8 cellular contexts compared by ENCODE assay signal in genomic region chr16:31471875-31472558, GRCh38. TPM values are rescaled to one million over a fixed set of nuclear protein-coding genes. Genes with fewer than 3 reads are reported as not detected.
DNase-seq lines count a peak whose midpoint lies in the region; ATAC-seq and TF ChIP-seq lines count a peak whose summit lies in the region.

Gene TGFB1I1, plus strand, starts transcription at chr16:31472152. Its CDS starts 37 bp downstream, at chr16:31472189.

- no peak for TF ChIP-seq CTCF in astrocyte of the cerebellum (IDR thresholded peaks at IDR 0.05; ENCODE audit: low read depth, low read length, missing control alignments)

- H3K27me3 ChIP-seq in BLaER1 treated with 17β-estradiol and CSF1 and Interleukin-3, amounts not matched to agents 10 nM and 100 nM, result no peaks in the 10 kb centered on the region
- H3K27me3 ChIP-seq in HUES64 (ENCODE audit: insufficient read depth, low read length) (peaks cover 47% of the 10 kb centered on the region), right cardiac atrium (ENCODE audit: control insufficient read depth, insufficient read depth) (no peaks in the 10 kb centered on the region)

- WGBS in HUES64, result under 1% methylated on average over 47 of the region's 59 CpGs
- WGBS in right cardiac atrium, result under 1% methylated on average over 59 of the region's 59 CpGs

- H3K4me1 ChIP-seq in BLaER1 treated with 17β-estradiol and CSF1 and Interleukin-3, amounts not matched to agents 10 nM and 100 nM, result peaks cover 58 to 81% (median 76%) of the 10 kb centered on the region in 10 experiments
- H3K4me1 ChIP-seq in HUES64 (ENCODE audit: insufficient read depth, low read length) (0 out of 2 replicates have a peak, but pooled peaks cover 3% of the 10 kb centered on the region), right cardiac atrium (ENCODE audit: control insufficient read depth, insufficient read depth, low read length) (peaks cover 5% of the 10 kb centered on the region)

- ATAC-seq in right cardiac atrium (peak; percentile 74 to 81), HG03565 (IDR thresholded peaks at IDR 0.05; ENCODE audit: unreplicated experiment) (no peak), HG03469 (IDR thresholded peaks at IDR 0.05; ENCODE audit: unreplicated experiment) (no peak)

- peak within 1 kb of the TSS; percentile 54 to 74 (median 64) for H3K4me3 ChIP-seq in BLaER1 treated with 17β-estradiol and CSF1 and Interleukin-3, amounts not matched to agents 10 nM and 100 nM
- H3K4me3 ChIP-seq in HUES64 (ENCODE audit: low read length), result peak within 1 kb of the TSS; percentile 66
- peak within 1 kb of the TSS; percentile 83 for H3K4me3 ChIP-seq in astrocyte of the cerebellum (ENCODE audit: low read depth, low read length)
- peak within 1 kb of the TSS; percentile 80 for H3K4me3 ChIP-seq in right cardiac atrium (ENCODE audit: low read length)

- H3K4me2 ChIP-seq in BLaER1 treated with 17β-estradiol and CSF1 and Interleukin-3, amounts not matched to agents 10 nM and 100 nM, result peak within 1 kb of the TSS; percentile 84 to 98 (median 91)

- in situ Hi-C loops in astrocyte of the cerebellum (cut with HindIII; ENCODE audit: low sequenced_read_pairs), result no loop called here

- peaks cover 0 to 11% (median 0%) of the 10 kb centered on the region in 11 experiments; a peak in 4 of 22 replicates for H3K36me3 ChIP-seq in BLaER1 treated with 17β-estradiol and CSF1 and Interleukin-3, amounts not matched to agents 10 nM and 100 nM
- H3K36me3 ChIP-seq in HUES64 (ENCODE audit: insufficient read depth, low read length), result peaks cover 7% of the 10 kb centered on the region; the same call in 1 of the 2 replicates

- intact Hi-C loops in right cardiac atrium (cut with DNase I), result loop anchor here in 1 of 4 donors (10.0 kb wide), 1 partner anchor 223 kb away; no protein-coding TSS in a partner anchor

- peaks cover 0 to under 1% (median 0%) of the 10 kb centered on the region in 11 experiments; a peak in 1 of 22 replicates for H4K20me1 ChIP-seq in BLaER1 treated with 17β-estradiol and CSF1 and Interleukin-3, amounts not matched to agents 10 nM and 100 nM

- no peaks in the 10 kb centered on the region for H3K9me3 ChIP-seq in BLaER1 treated with 17β-estradiol and CSF1 and Interleukin-3, amounts not matched to agents 10 nM and 100 nM (replicated peaks in 1 of 11)
- H3K9me3 ChIP-seq in HUES64 (ENCODE audit: insufficient read depth, low read depth, low read length) (no peaks in the 10 kb centered on the region), right cardiac atrium (ENCODE audit: control insufficient read depth, low read length) (no peaks in the 10 kb centered on the region)

- no peak for DNase-seq in astrocyte of the cerebellum (ENCODE audit: low read depth)
- peak; percentile 85 to 92 (median 92) for DNase-seq in right cardiac atrium
- no peak for DNase-seq in renal cortical epithelial cell (ENCODE audit: low read depth)
- no peak for DNase-seq in cerebellar cortex (ENCODE audit: low spot score)

- peak within 1 kb of the TSS; percentile 69 to 82 (median 78) for H3K9ac ChIP-seq in BLaER1 treated with 17β-estradiol and CSF1 and Interleukin-3, amounts not matched to agents 10 nM and 100 nM
- H3K9ac ChIP-seq in HUES64 (ENCODE audit: low read depth, low read length), result peak within 1 kb of the TSS; percentile 49; the same call in 1 of the 2 replicates

- H3K27ac ChIP-seq in BLaER1 treated with 17β-estradiol and CSF1 and Interleukin-3, amounts not matched to agents 10 nM and 100 nM, result peak within 1 kb of the TSS; percentile 58 to 82 (median 73)
- no peak within 1 kb of the TSS for H3K27ac ChIP-seq in HUES64 (ENCODE audit: low read depth, low read length)
- peak within 1 kb of the TSS; percentile 98 for H3K27ac ChIP-seq in right cardiac atrium (ENCODE audit: low read length)

RNA-seq across cellular contexts. Expression of gene TGFB1I1, which starts in this region (rescaled TPM):
- 6.2 TPM for polyA plus RNA-seq in HUES64 (2013, experiment 1 of 2)
- 7.0 TPM for polyA plus RNA-seq in HUES64 (2013, experiment 2 of 2)
- total RNA-seq in right cardiac atrium, result 10 to 100 TPM; 36.3 to 87.6 (median 55.1) TPM
- 33.2 TPM for polyA plus RNA-seq in right cardiac atrium
- total RNA-seq in renal cortical epithelial cell, result 26.5 and 31.4 TPM in 2 replicates

Comparison
In these comparisons a context has a peak if more than half of its experiments do, and no peak if none do; other contexts are left out.
1. DNase-seq: peak in right cardiac atrium (3 of 3); none in astrocyte of the cerebellum (single experiment), renal cortical epithelial cell (single experiment) and cerebellar cortex (single experiment).
2. ATAC-seq: peak in right cardiac atrium (2 of 2); none in HG03565 (single experiment) and HG03469 (single experiment).
3. Peak in every context shown above with its lines, with median percentiles within 50 percentile points of each other: H3K4me3 ChIP-seq.